1 cellular context compared by ENCODE assay signal in genomic region chr3:39051649-39052557, GRCh38.
A peak's percentile ranks its signal among the peaks of the same experiment; 100 is the strongest.
TF ChIP-seq lines count a peak whose summit lies in the region.

Gene SCN11A (minus strand): TSS chr3:39051944. CDS start chr3:38950362, 101,582 bp downstream.
Gene WDR48 (plus strand): TSS chr3:39052016. CDS start chr3:39052026, 10 bp downstream.

TF ChIP-seq in K562, 482 proteins besides CTCF, POLR2A, EP300 and RAD21 (continued from another document and continues in another):
- TF ChIP-seq TSHZ1 (CRISPR knock-in tag; IDR thresholded peaks at IDR 0.05), result no peak
- TF ChIP-seq, protein P1, sequence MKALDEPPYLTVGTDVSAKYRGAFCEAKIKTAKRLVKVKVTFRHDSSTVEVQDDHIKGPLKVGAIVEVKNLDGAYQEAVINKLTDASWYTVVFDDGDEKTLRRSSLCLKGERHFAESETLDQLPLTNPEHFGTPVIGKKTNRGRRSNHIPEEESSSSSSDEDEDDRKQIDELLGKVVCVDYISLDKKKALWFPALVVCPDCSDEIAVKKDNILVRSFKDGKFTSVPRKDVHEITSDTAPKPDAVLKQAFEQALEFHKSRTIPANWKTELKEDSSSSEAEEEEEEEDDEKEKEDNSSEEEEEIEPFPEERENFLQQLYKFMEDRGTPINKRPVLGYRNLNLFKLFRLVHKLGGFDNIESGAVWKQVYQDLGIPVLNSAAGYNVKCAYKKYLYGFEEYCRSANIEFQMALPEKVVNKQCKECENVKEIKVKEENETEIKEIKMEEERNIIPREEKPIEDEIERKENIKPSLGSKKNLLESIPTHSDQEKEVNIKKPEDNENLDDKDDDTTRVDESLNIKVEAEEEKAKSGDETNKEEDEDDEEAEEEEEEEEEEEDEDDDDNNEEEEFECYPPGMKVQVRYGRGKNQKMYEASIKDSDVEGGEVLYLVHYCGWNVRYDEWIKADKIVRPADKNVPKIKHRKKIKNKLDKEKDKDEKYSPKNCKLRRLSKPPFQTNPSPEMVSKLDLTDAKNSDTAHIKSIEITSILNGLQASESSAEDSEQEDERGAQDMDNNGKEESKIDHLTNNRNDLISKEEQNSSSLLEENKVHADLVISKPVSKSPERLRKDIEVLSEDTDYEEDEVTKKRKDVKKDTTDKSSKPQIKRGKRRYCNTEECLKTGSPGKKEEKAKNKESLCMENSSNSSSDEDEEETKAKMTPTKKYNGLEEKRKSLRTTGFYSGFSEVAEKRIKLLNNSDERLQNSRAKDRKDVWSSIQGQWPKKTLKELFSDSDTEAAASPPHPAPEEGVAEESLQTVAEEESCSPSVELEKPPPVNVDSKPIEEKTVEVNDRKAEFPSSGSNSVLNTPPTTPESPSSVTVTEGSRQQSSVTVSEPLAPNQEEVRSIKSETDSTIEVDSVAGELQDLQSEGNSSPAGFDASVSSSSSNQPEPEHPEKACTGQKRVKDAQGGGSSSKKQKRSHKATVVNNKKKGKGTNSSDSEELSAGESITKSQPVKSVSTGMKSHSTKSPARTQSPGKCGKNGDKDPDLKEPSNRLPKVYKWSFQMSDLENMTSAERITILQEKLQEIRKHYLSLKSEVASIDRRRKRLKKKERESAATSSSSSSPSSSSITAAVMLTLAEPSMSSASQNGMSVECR (CRISPR knock-in tag; IDR thresholded peaks at IDR 0.05), result peak; percentile 84; the same call in 1 of the 2 replicates
- TF ChIP-seq DDX20 (tag; IDR thresholded peaks at IDR 0.05; ENCODE audit: low read depth), result no peak
- no peak for TF ChIP-seq FOXM1 (IDR thresholded peaks at IDR 0.05; ENCODE audit: low read depth)
- TF ChIP-seq FOXM1 (CRISPR knock-in tag; IDR thresholded peaks at IDR 0.05; ENCODE audit: low read depth), result 0 out of 2 replicates have a peak, but pooled peaks have one; percentile 65
- peak; percentile 91; the same call in 1 of the 2 replicates for TF ChIP-seq THRAP3 (IDR thresholded peaks at IDR 0.05; ENCODE audit: borderline replicate concordance)
- no peak for TF ChIP-seq ZNF274 (IDR thresholded peaks at IDR 0.05; ENCODE audit: borderline replicate concordance, low read depth, low read length)
- 0 out of 2 replicates have a peak, but pooled peaks have one; percentile 7 for TF ChIP-seq MYNN (IDR thresholded peaks at IDR 0.05)
- no peak for TF ChIP-seq MYNN (CRISPR knock-in tag; IDR thresholded peaks at IDR 0.05)
- TF ChIP-seq SRSF3 (IDR thresholded peaks at IDR 0.05; ENCODE audit: insufficient read depth, low read length), result no peak
- TF ChIP-seq FOXA3 (CRISPR knock-in tag; conservative IDR thresholded peaks at IDR 0.05 in 1 of 2, IDR thresholded peaks at IDR 0.05 in 1 of 2), result peak; percentile 99 to 100
- no peak for TF ChIP-seq RBM25 (IDR thresholded peaks at IDR 0.05; ENCODE audit: low read depth, low read length, severe bottlenecking)
- no peak for TF ChIP-seq CCNT2 (IDR thresholded peaks at IDR 0.05; ENCODE audit: borderline replicate concordance, extremely low read depth, insufficient read length, low read depth, low read length)
- no peak for TF ChIP-seq ZNF696 (CRISPR knock-in tag; conservative IDR thresholded peaks at IDR 0.05)
- TF ChIP-seq ZNF778 (CRISPR knock-in tag; IDR thresholded peaks at IDR 0.05), result no peak
- 0 out of 2 replicates have a peak, but pooled peaks have one; percentile 50 for TF ChIP-seq HMGXB4 (CRISPR knock-in tag; IDR thresholded peaks at IDR 0.05)
- TF ChIP-seq POLR3G (IDR thresholded peaks at IDR 0.05; ENCODE audit: extremely low read depth, insufficient read length, insufficient replicate concordance), result no peak
- peak; percentile 97 for TF ChIP-seq POLR2G (IDR thresholded peaks at IDR 0.05; ENCODE audit: low read depth, low read length)
- no peak for TF ChIP-seq HDAC3 (IDR thresholded peaks at IDR 0.05; ENCODE audit: borderline replicate concordance, partially characterized antibody)
- TF ChIP-seq HNRNPLL (IDR thresholded peaks at IDR 0.05; ENCODE audit: low read depth, low read length, poor library complexity, severe bottlenecking), result no peak
- no peak for TF ChIP-seq STAT5B (CRISPR knock-in tag; IDR thresholded peaks at IDR 0.05)
- 0 out of 2 replicates have a peak, but pooled peaks have one; percentile 10 for TF ChIP-seq GABPB2 (CRISPR knock-in tag; conservative IDR thresholded peaks at IDR 0.05)
- no peak for TF ChIP-seq CBX8 (IDR thresholded peaks at IDR 0.05; ENCODE audit: borderline replicate concordance, extremely low read depth, low read depth, low read length, poor library complexity, severe bottlenecking)
- TF ChIP-seq SAP30 (IDR thresholded peaks at IDR 0.05; ENCODE audit: borderline replicate concordance, insufficient read depth, low read depth, low read length, poor library complexity, severe bottlenecking), result no peak
- TF ChIP-seq FOXJ2 (tag; IDR thresholded peaks at IDR 0.05), result peak; percentile 95
- TF ChIP-seq, protein P2, sequence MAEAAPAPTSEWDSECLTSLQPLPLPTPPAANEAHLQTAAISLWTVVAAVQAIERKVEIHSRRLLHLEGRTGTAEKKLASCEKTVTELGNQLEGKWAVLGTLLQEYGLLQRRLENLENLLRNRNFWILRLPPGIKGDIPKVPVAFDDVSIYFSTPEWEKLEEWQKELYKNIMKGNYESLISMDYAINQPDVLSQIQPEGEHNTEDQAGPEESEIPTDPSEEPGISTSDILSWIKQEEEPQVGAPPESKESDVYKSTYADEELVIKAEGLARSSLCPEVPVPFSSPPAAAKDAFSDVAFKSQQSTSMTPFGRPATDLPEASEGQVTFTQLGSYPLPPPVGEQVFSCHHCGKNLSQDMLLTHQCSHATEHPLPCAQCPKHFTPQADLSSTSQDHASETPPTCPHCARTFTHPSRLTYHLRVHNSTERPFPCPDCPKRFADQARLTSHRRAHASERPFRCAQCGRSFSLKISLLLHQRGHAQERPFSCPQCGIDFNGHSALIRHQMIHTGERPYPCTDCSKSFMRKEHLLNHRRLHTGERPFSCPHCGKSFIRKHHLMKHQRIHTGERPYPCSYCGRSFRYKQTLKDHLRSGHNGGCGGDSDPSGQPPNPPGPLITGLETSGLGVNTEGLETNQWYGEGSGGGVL (CRISPR knock-in tag; IDR thresholded peaks at IDR 0.05), result no peak
- no peak for TF ChIP-seq FUS (optimal IDR thresholded peaks at IDR 0.05; ENCODE audit: low read depth, low read length)
- TF ChIP-seq CEBPZ (IDR thresholded peaks at IDR 0.05; ENCODE audit: borderline replicate concordance, low read depth, low read length), result no peak
- TF ChIP-seq C11orf30 (IDR thresholded peaks at IDR 0.05; ENCODE audit: low read depth), result peak; percentile 95
- TF ChIP-seq BACH1 (tag; IDR thresholded peaks at IDR 0.05), result no peak
- no peak for TF ChIP-seq MAFF (IDR thresholded peaks at IDR 0.05; ENCODE audit: low read length)
- TF ChIP-seq MEF2A (IDR thresholded peaks at IDR 0.05; ENCODE audit: control insufficient read depth, low read depth, low read length), result no peak
- peak; percentile 65; the same call in 1 of the 2 replicates for TF ChIP-seq POLR2AphosphoS2 (IDR thresholded peaks at IDR 0.05; ENCODE audit: low read length)
- no peak for TF ChIP-seq RFX5 (IDR thresholded peaks at IDR 0.05; ENCODE audit: low read depth, low read length)
- 0 out of 2 replicates have a peak, but pooled peaks have one; percentile 29 for TF ChIP-seq ZNF717 (CRISPR knock-in tag; IDR thresholded peaks at IDR 0.05)
- TF ChIP-seq, protein P3, sequence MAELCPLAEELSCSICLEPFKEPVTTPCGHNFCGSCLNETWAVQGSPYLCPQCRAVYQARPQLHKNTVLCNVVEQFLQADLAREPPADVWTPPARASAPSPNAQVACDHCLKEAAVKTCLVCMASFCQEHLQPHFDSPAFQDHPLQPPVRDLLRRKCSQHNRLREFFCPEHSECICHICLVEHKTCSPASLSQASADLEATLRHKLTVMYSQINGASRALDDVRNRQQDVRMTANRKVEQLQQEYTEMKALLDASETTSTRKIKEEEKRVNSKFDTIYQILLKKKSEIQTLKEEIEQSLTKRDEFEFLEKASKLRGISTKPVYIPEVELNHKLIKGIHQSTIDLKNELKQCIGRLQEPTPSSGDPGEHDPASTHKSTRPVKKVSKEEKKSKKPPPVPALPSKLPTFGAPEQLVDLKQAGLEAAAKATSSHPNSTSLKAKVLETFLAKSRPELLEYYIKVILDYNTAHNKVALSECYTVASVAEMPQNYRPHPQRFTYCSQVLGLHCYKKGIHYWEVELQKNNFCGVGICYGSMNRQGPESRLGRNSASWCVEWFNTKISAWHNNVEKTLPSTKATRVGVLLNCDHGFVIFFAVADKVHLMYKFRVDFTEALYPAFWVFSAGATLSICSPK (IDR thresholded peaks at IDR 0.05; ENCODE audit: borderline replicate concordance), result no peak
- TF ChIP-seq, protein P4, sequence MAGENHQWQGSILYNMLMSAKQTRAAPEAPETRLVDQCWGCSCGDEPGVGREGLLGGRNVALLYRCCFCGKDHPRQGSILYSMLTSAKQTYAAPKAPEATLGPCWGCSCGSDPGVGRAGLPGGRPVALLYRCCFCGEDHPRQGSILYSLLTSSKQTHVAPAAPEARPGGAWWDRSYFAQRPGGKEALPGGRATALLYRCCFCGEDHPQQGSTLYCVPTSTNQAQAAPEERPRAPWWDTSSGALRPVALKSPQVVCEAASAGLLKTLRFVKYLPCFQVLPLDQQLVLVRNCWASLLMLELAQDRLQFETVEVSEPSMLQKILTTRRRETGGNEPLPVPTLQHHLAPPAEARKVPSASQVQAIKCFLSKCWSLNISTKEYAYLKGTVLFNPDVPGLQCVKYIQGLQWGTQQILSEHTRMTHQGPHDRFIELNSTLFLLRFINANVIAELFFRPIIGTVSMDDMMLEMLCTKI (IDR thresholded peaks at IDR 0.05; ENCODE audit: partially characterized antibody), result no peak
- peak; percentile 40 for TF ChIP-seq ARID1B (IDR thresholded peaks at IDR 0.05)
- TF ChIP-seq RCOR1 (IDR thresholded peaks at IDR 0.05; ENCODE audit: borderline replicate concordance in 1 of 2, low read depth in 2 of 2, low read length in 2 of 2), result peak in 1 of 2 experiments; percentile 49; a peak in 1 of 4 replicates
- no peak for TF ChIP-seq ZNF583 (CRISPR knock-in tag; IDR thresholded peaks at IDR 0.05)
- peak; percentile 64 for TF ChIP-seq HMGN3 (IDR thresholded peaks at IDR 0.05; ENCODE audit: borderline replicate concordance, extremely low read depth, insufficient read length, low read depth, low read length)
- TF ChIP-seq FOXK2 (conservative IDR thresholded peaks at IDR 0.05 in 1 of 2, IDR thresholded peaks at IDR 0.05 in 1 of 2; ENCODE audit: low read depth in 2 of 2), result peak; percentile 99 to 100
